ENCODE assay signal across 9 cellular contexts in the genomic region with DNA sequence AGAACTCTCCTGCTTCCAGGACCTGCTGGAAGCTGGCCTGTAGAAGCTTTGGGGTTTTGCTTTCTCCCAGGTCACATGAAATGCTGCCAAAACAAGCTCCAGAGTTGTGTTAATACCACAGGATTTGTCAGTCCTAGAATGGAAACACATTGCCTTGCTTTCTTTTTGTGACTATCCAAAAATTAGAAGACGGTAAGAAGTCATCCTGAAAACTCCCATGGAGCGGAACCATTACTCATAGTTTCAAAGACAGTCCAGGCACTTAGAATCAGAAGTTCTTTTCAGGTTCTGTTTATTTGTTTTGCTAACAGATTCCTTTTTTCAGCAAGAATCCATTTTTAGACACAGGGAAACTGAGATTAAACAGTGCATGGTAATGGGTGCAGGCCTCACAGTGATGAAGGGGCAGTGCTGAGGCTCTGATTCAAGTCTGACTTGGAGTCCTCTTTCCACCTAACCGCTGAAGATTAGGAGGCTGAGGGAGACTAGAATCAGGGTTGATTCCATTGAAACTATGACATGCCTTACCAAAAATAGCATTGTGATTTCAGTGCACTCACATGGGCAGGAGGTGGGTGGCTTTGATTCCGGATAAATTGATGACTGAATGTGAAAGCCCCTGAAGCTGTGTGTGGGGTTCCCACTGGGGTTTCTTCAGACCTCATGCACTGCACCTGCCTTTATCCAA.
DNase-seq lines count a peak whose midpoint lies in the region; ATAC-seq and TF ChIP-seq lines count a peak whose summit lies in the region.
"Had no signal": no experiment of that assay in that cellular context is flagged by ENCODE, and none has a peak within 500 bp of the region (broad histone marks: within the 10 kb centered on the region; RNA-seq: fewer than 3 reads in every experiment).

No MANE protein-coding gene starts in this region.

- no peaks in the 10 kb centered on the region for H3K27me3 ChIP-seq in skeletal muscle tissue (ENCODE audit: control insufficient read depth in 3 of 3, insufficient read depth in 3 of 3, low read length in 3 of 3)

- H3K27ac ChIP-seq in skeletal muscle tissue (ENCODE audit: low read depth, low read length), result peak overlapping the region; percentile 56

- peak; percentile 51 for ATAC-seq in HG02759 (IDR thresholded peaks at IDR 0.05; ENCODE audit: unreplicated experiment)

- peak; percentile 48 for DNase-seq in GM13977 (ENCODE audit: low spot score)
- DNase-seq in dermis blood vessel endothelial cell, result peak; percentile 34
- no peak for DNase-seq in NCI-H526 treated with DMSO at 0.1 percent for 48 hours (lab: John Stamatoyannopoulos, UW)
- DNase-seq in NCI-H1436 (lab: John Stamatoyannopoulos, UW), result no peak
- DNase-seq in NCI-H1694 (lab: John Stamatoyannopoulos, UW), result no peak
- DNase-seq in HuH-7 (ENCODE audit: low spot score), result no peak
- DNase-seq: activated naive CD8-positive, alpha-beta T cell treated with anti-CD3 and anti-CD28 coated beads, Interleukin-2, amount 10 ng/mL, durations not matched to agents 7 days and 5 days had no signal

- in situ Hi-C loops in GM13977 (cut with MboI; ENCODE audit: low pct_unique_long_range_greater_than_20kb, low sequenced_read_pairs, unreplicated experiment), result no loop called here

- no peak for TF ChIP-seq CTCF in GM13977 (IDR thresholded peaks at IDR 0.05; ENCODE audit: extremely low read depth, insufficient read depth, missing control alignments)

- peaks cover 34 to 40% (median 39%) of the 10 kb centered on the region in 3 donors for H3K4me1 ChIP-seq in skeletal muscle tissue (ENCODE audit: control insufficient read depth in 3 of 3, insufficient read depth in 3 of 3, low read length in 3 of 3)

- peak overlapping the region in 1 of 3 donors; percentile 3 for H3K9ac ChIP-seq in skeletal muscle tissue (ENCODE audit: low read depth in 1 of 3, low read length in 3 of 3)

- peaks cover 7 to 10% (median 10%) of the 10 kb centered on the region in 3 donors for H3K36me3 ChIP-seq in skeletal muscle tissue (ENCODE audit: control insufficient read depth in 3 of 3, insufficient read depth in 3 of 3, low read length in 3 of 3)

- no peak overlapping the region for H3K4me3 ChIP-seq in skeletal muscle tissue (ENCODE audit: low read length in 3 of 3)

- no peaks in the 10 kb centered on the region for H3K9me3 ChIP-seq in skeletal muscle tissue (ENCODE audit: control insufficient read depth in 3 of 3, low read length in 3 of 3)

Comparison
In these comparisons a context has a peak if more than half of its experiments do, and no peak if none do; other contexts are left out.
1. DNase-seq: peak in GM13977 (single experiment) and dermis blood vessel endothelial cell (single experiment); none in NCI-H526 treated with DMSO at 0.1 percent for 48 hours (single experiment), NCI-H1436 (single experiment), NCI-H1694 (single experiment) and HuH-7 (single experiment).